In the genomic region with DNA sequence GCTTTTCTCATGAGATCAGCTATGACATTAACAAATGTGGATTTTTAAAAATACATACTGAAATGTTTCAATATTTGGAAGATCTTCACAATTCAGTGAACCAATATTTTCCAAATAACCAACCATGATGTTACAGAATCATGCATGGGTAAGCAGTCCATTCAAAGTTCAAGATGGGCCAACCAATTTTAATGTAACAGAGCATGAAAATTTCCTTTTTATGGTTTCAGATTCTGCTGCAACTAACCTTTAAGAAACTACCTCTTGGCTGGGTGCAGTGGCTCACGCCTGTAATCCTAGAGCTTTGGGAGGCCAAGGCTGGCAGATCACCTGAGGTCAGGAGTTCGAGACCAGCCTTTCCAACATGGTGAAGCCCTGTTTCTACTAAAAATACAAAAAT, we compare ENCODE assay signal across 24 cellular contexts.
"Had no signal": no experiment of that assay in that cellular context is flagged by ENCODE, and none has a peak within 500 bp of the region (broad histone marks: within the 10 kb centered on the region; RNA-seq: fewer than 3 reads in every experiment).

No MANE protein-coding gene starts in this region.

- H3K27me3 ChIP-seq: MG63, SJCRH30 had no signal

- ATAC-seq: Panc1, PC-3, Right ventricle myocardium inferior, SK-N-SH treated with all-trans-retinoic acid at 6 μM for 48 hours had no signal

- H3K36me3 ChIP-seq: MG63, SJCRH30 had no signal

- H3K9me3 ChIP-seq: MG63, SJCRH30 had no signal

- DNase-seq: KBM-7; MG63; NCI-H1092; NCI-H1105 treated with DMSO at 0.1 percent for 48 hours; NCI-H1417 treated with DMSO at 0.1 percent for 48 hours; NCI-H146; NCI-H1694 treated with DMSO at 0.1 percent for 48 hours; NCI-H1930; NCI-H2081; NCI-H2107; NCI-H2227 treated with DMSO at 0.1 percent for 48 hours; NCI-H446; NCI-H510A; NCI-H524 treated with DMSO at 0.1 percent for 48 hours; NCI-H69; NCI-H774; NK-92 treated with Interleukin-12 subunit alpha and Interleukin-12 subunit beta, amount 100 ng/mL, for 24 hours; PC-3; SHP77 treated with DMSO at 0.1 percent for 48 hours; SJCRH30 had no signal

- H3K27ac ChIP-seq: HL-60, SJCRH30 had no signal

- H3K4me1 ChIP-seq: SJCRH30 had no signal

- H3K4me3 ChIP-seq: MG63, SJCRH30 had no signal
